ENCODE assay signal across 8 cellular contexts in genomic region chr20:47502801-47503239, GRCh38. TPM values are rescaled to one million over a fixed set of nuclear protein-coding genes. Genes with fewer than 3 reads are reported as not detected.
A peak's percentile ranks its signal among the peaks of the same experiment; 100 is the strongest.
DNase-seq lines count a peak whose midpoint lies in the region; TF ChIP-seq lines count a peak whose summit lies in the region.

No MANE protein-coding gene starts in this region.

- DNase-seq in NCI-H2171 treated with DMSO at 0.1 percent for 48 hours (lab: John Stamatoyannopoulos, UW) (peak; percentile 60), NCI-H2171 (lab: John Stamatoyannopoulos, UW) (no peak), NAMALWA (ENCODE audit: low spot score) (peak; percentile 86), germinal center (ENCODE audit: low spot score) (peak; percentile 60), HPDE6-E6E7 (ENCODE audit: extremely low spot score) (no peak), NCI-H2196 (lab: John Stamatoyannopoulos, UW; ENCODE audit: unreplicated experiment) (no peak)
- DNase-seq in activated CD4-positive, alpha-beta memory T cell treated with anti-CD3 and anti-CD28 coated beads, Interleukin-2, amount 10 ng/mL, durations not matched to agents 7 days and 5 days, result peak; percentile 34

- H3K79me2 ChIP-seq in parathyroid adenoma, result peaks cover 24% of the 10 kb centered on the region

- no peaks in the 10 kb centered on the region for H3K27me3 ChIP-seq in parathyroid adenoma (ENCODE audit: control insufficient read depth, insufficient read depth, low read length)

- H3K27ac ChIP-seq in parathyroid adenoma, result peak overlapping the region; percentile 68

- H3K4me1 Mint-ChIP-seq in activated CD4-positive, alpha-beta memory T cell treated with anti-CD3 and anti-CD28 coated beads, Interleukin-2, amount 10 ng/mL, durations not matched to agents 7 days and 5 days, result peaks cover 62% of the 10 kb centered on the region

- H3K36me3 Mint-ChIP-seq in activated CD4-positive, alpha-beta memory T cell treated with anti-CD3 and anti-CD28 coated beads, Interleukin-2, amount 10 ng/mL, durations not matched to agents 7 days and 5 days (ENCODE audit: low read depth), result peaks cover 33% of the 10 kb centered on the region

- H2AFZ ChIP-seq in parathyroid adenoma, result peak overlapping the region; percentile 81

- no peak for TF ChIP-seq CTCF in parathyroid adenoma (IDR thresholded peaks at IDR 0.05)

- peak overlapping the region; percentile 94 for H3K4me3 Mint-ChIP-seq in activated CD4-positive, alpha-beta memory T cell treated with anti-CD3 and anti-CD28 coated beads, Interleukin-2, amount 10 ng/mL, durations not matched to agents 7 days and 5 days

- peak overlapping the region; percentile 92 for H3K27ac Mint-ChIP-seq in activated CD4-positive, alpha-beta memory T cell treated with anti-CD3 and anti-CD28 coated beads, Interleukin-2, amount 10 ng/mL, durations not matched to agents 7 days and 5 days

- no peaks in the 10 kb centered on the region for H3K9me3 ChIP-seq in parathyroid adenoma (ENCODE audit: control insufficient read depth, low read length)

- no peaks in the 10 kb centered on the region for H3K27me3 Mint-ChIP-seq in activated CD4-positive, alpha-beta memory T cell treated with anti-CD3 and anti-CD28 coated beads, Interleukin-2, amount 10 ng/mL, durations not matched to agents 7 days and 5 days

- POLR2A ChIA-PET in activated CD4-positive, alpha-beta memory T cell treated with anti-CD3 and anti-CD28 coated beads, Interleukin-2, amount 10 ng/mL, durations not matched to agents 7 days and 5 days (lab: Charles Lee), result interaction anchor here (0.6 to 14.4 kb wide), 24 partner anchors 10 to 224 kb away, joined by 3 to 351 read pairs (median 8); partner anchors contain the start of gene ZMYND8

- H3K4me3 ChIP-seq in parathyroid adenoma (ENCODE audit: low read depth, low read length), result peak overlapping the region; percentile 74

- CTCF ChIA-PET in activated CD4-positive, alpha-beta memory T cell treated with anti-CD3 and anti-CD28 coated beads, Interleukin-2, amount 10 ng/mL, durations not matched to agents 7 days and 5 days (lab: Charles Lee), result interaction anchor here (1.0 to 4.7 kb wide), 9 partner anchors 10 to 146 kb away, joined by 3 to 41 read pairs (median 6); partner anchors contain the start of gene ZMYND8

- no peaks in the 10 kb centered on the region for H3K36me3 ChIP-seq in parathyroid adenoma (ENCODE audit: control insufficient read depth, insufficient read depth, low read length)

- peak overlapping the region; percentile 85 for H3K4me2 ChIP-seq in parathyroid adenoma (ENCODE audit: low read length)

- H3K4me1 ChIP-seq in parathyroid adenoma, result peaks cover 6% of the 10 kb centered on the region

- H3K9me3 Mint-ChIP-seq in activated CD4-positive, alpha-beta memory T cell treated with anti-CD3 and anti-CD28 coated beads, Interleukin-2, amount 10 ng/mL, durations not matched to agents 7 days and 5 days, result no peaks in the 10 kb centered on the region

- H3K9ac ChIP-seq in parathyroid adenoma, result no peak overlapping the region

RNA-seq across cellular contexts. Expression of gene NCOA3, which starts 1.1 kb away (rescaled TPM):
- 10 to 100 TPM; 81.0 to 83.1 TPM for total RNA-seq in activated CD4-positive, alpha-beta memory T cell treated with anti-CD3 and anti-CD28 coated beads, Interleukin-2, amount 10 ng/mL, durations not matched to agents 7 days and 5 days

Comparison
In these comparisons a context has a peak if more than half of its experiments do, and no peak if none do; other contexts are left out.
1. DNase-seq: peak in NCI-H2171 treated with DMSO at 0.1 percent for 48 hours (single experiment), NAMALWA (single experiment), activated CD4-positive, alpha-beta memory T cell treated with anti-CD3 and anti-CD28 coated beads, Interleukin-2, amount 10 ng/mL, durations not matched to agents 7 days and 5 days (single experiment) and germinal center (single experiment); none in NCI-H2171 (single experiment), HPDE6-E6E7 (single experiment) and NCI-H2196 (single experiment).